ENCODE assay signal across 25 cellular contexts in genomic region chr5:91906027-91906426, GRCh38.
DNase-seq lines count a peak whose midpoint lies in the region; ATAC-seq, FAIRE-seq and TF ChIP-seq lines count a peak whose summit lies in the region.
"Had no signal": no experiment of that assay in that cellular context is flagged by ENCODE, and none has a peak within 500 bp of the region (broad histone marks: within the 10 kb centered on the region; RNA-seq: fewer than 3 reads in every experiment).

No MANE protein-coding gene starts in this region.

- ATAC-seq in A549 = no peak
- ATAC-seq in GM19351 (IDR thresholded peaks at IDR 0.05; ENCODE audit: unreplicated experiment) = no peak
- no peak for ATAC-seq in GM18511 (IDR thresholded peaks at IDR 0.05; ENCODE audit: unreplicated experiment)
- ATAC-seq: GM12878 had no signal

- H3K4me1 ChIP-seq in A549 (peaks cover 24% of the 10 kb centered on the region; the same call in 2 of the 3 replicates), hepatocyte (ENCODE audit: insufficient read depth) (peaks cover 4% of the 10 kb centered on the region)
- H3K4me1 ChIP-seq: BE2C, BLaER1 had no signal

- no peak for TF ChIP-seq EP300 in A549 (IDR thresholded peaks at IDR 0.05)

- no peaks in the 10 kb centered on the region for H4K20me1 ChIP-seq in hepatocyte (ENCODE audit: insufficient read depth, poor library complexity, severe bottlenecking)
- H4K20me1 ChIP-seq: BLaER1 had no signal

- H3K27me3 ChIP-seq in hepatocyte = no peaks in the 10 kb centered on the region
- H3K27me3 ChIP-seq: BE2C, BLaER1 had no signal

- no peak overlapping the region for H2AFZ ChIP-seq in hepatocyte

- no peaks in the 10 kb centered on the region for H3K79me2 ChIP-seq in hepatocyte

- H3K9me2 ChIP-seq in hepatocyte (replicated peaks; ENCODE audit: insufficient read depth) = no peaks in the 10 kb centered on the region

- POLR2A ChIA-PET in A549 (lab: Yijun Ruan, JAX) = interaction anchor here (0.8 kb wide), 1 partner anchor 64 kb away, joined by 3 read pairs; no protein-coding TSS in a partner anchor

- CTCF ChIA-PET in A549 (lab: Yijun Ruan, JAX) = interaction anchor here (0.7 kb wide), 1 partner anchor 50 kb away, joined by 3 read pairs; no protein-coding TSS in a partner anchor

- no peak for TF ChIP-seq RAD21 in A549 (conservative IDR thresholded peaks at IDR 0.05 in 1 of 2, IDR thresholded peaks at IDR 0.05 in 1 of 2)

- FAIRE-seq in A549 (lab: Jason Lieb, UNC) = no peak
- FAIRE-seq: GM12878, GM12892, GM18507, GM19239 had no signal

- H3K9me3 ChIP-seq in A549 = no peaks in the 10 kb centered on the region
- H3K9me3 ChIP-seq in hepatocyte (ENCODE audit: low read depth) = no peaks in the 10 kb centered on the region
- H3K9me3 ChIP-seq: BE2C, BLaER1 had no signal

- H3K4me3 ChIP-seq in A549 (no peak overlapping the region), hepatocyte (no peak overlapping the region)
- H3K4me3 ChIP-seq: BLaER1, GM12878 had no signal

- peak in 1 of 2 experiments; percentile 14 for DNase-seq in A549 (ENCODE audit: low read depth in 1 of 2, low spot score in 1 of 2)
- DNase-seq in hepatocyte (ENCODE audit: low spot score) = peak; percentile 10
- peak; percentile 35 for DNase-seq in renal cortical epithelial cell (ENCODE audit: low read depth)
- DNase-seq: ACHN; BE2C; C1 segment of cervical spinal cord; CD4-positive, alpha-beta memory T cell; CD4-positive, CD25-positive, alpha-beta regulatory T cell; CD8-positive, alpha-beta memory T cell; COR-L47; DMS 273 treated with DMSO at 0.1 percent for 48 hours; DMS153; DMS53; DMS79; DND-41; EL; GDM1 had no signal

- no peaks in the 10 kb centered on the region for H3K36me3 ChIP-seq in hepatocyte (replicated peaks; ENCODE audit: insufficient read depth, low read depth)
- H3K36me3 ChIP-seq: BE2C, BLaER1 had no signal

- no peak for TF ChIP-seq POLR2A in A549 (IDR thresholded peaks at IDR 0.05; ENCODE audit: low read length)

- H3K27ac ChIP-seq in A549 (peak overlapping the region; percentile 39 to 66; a peak in 3 of 6 replicates), hepatocyte (no peak overlapping the region)
- H3K27ac ChIP-seq: 22Rv1, BLaER1 had no signal

- no peak for TF ChIP-seq CTCF in A549 (IDR thresholded peaks at IDR 0.05)
- no peak for TF ChIP-seq CTCF in hepatocyte (IDR thresholded peaks at IDR 0.05; ENCODE audit: poor library complexity)

- H3K4me2 ChIP-seq in A549 (peak overlapping the region; percentile 58), hepatocyte (no peak overlapping the region)
- H3K4me2 ChIP-seq: BLaER1 had no signal

TF ChIP-seq in A549, 52 proteins besides CTCF, POLR2A, EP300 and RAD21:
- TF ChIP-seq PHF8 (IDR thresholded peaks at IDR 0.05; ENCODE audit: borderline replicate concordance, low read depth) (no peak), POLR2AphosphoS2 (conservative IDR thresholded peaks at IDR 0.05; ENCODE audit: low read length) (no peak), FOSL2 (IDR thresholded peaks at IDR 0.05) (no peak), FOSL2 (CRISPR knock-in tag; IDR thresholded peaks at IDR 0.05) (peak; percentile 31)
